ENCODE assay signal across 23 cellular contexts in genomic region chr10:86042161-86042560, GRCh38.
"Had no signal": no experiment of that assay in that cellular context is flagged by ENCODE, and none has a peak within 500 bp of the region (broad histone marks: within the 10 kb centered on the region; RNA-seq: fewer than 3 reads in every experiment).

No MANE protein-coding gene starts in this region.

- H3K4me2 ChIP-seq: smooth muscle cell had no signal

- H3K27ac ChIP-seq: left ventricle myocardium inferior, ovary, right atrium auricular region, right lobe of liver, tibial nerve, uterus had no signal

- H3K4me3 ChIP-seq: left ventricle myocardium inferior, lung, mucosa of descending colon, ovary, right atrium auricular region, right lobe of liver, smooth muscle cell, tibial nerve, uterus had no signal

- H3K9me3 ChIP-seq: left ventricle myocardium inferior, mucosa of descending colon, ovary, right atrium auricular region, right lobe of liver, tibial nerve, uterus had no signal

- DNase-seq: hippocampal formation; kidney; left ventricle myocardium inferior; mesendoderm; midbrain; mucosa of descending colon; naive thymus-derived CD4-positive, alpha-beta T cell; ovary; right lobe of liver; stimulated activated CD4-positive, alpha-beta T cell treated with anti-CD3 and anti-CD28 coated beads, Interleukin-1b, Interleukin-23, amount 100 ng/mL, for 48 hours; stimulated activated CD4-positive, alpha-beta T cell treated with anti-CD3 and anti-CD28 coated beads, Interleukin-2, amount 100 ng/mL, for 48 hours; stimulated activated CD4-positive, alpha-beta T cell treated with anti-CD3 and anti-CD28 coated beads, Interleukin-4, amount 100 ng/mL, for 4 hours; stimulated activated CD8-positive, alpha-beta memory T cell treated with anti-CD3 and anti-CD28 coated beads, Interleukin-4, amount 100 ng/mL, for 48 hours; stimulated activated naive CD4-positive, alpha-beta T cell treated with Interleukin-2 at 50 U/mL for 16 hours; stimulated activated naive CD8-positive, alpha-beta T cell treated with anti-CD3 and anti-CD28 coated beads, Interleukin-15, amount 100 ng/mL, for 72 hours; substantia nigra; uterus had no signal

- H3K4me1 ChIP-seq: left ventricle myocardium inferior, right atrium auricular region, right lobe of liver, tibial nerve, uterus had no signal

- H3K36me3 ChIP-seq: left ventricle myocardium inferior, ovary, right atrium auricular region, right lobe of liver, tibial nerve, uterus had no signal

- ATAC-seq: mucosa of descending colon; naive thymus-derived CD4-positive, alpha-beta T cell; natural killer cell treated with Interleukin-12 subunit alpha and Interleukin-12 subunit beta and Interleukin-15 and Interleukin-18, amount 100 ng/mL, for 72 hours; right lobe of liver; stimulated activated memory B cell treated with anti-CD40 and anti-IgM and Interleukin-4, amounts not matched to agents 10 μg/mL and 1 μg/mL and 100 μg/mL, for 72 hours; stimulated activated naive CD8-positive, alpha-beta T cell treated with anti-CD3 and anti-CD28 coated beads, Interleukin-15, amount 100 ng/mL, for 72 hours had no signal

- H3K27me3 ChIP-seq: ovary, right atrium auricular region, right lobe of liver, tibial nerve, uterus had no signal
